ENCODE assay signal across 21 cellular contexts in genomic region chr14:100783630-100784321, GRCh38. TPM values are rescaled to one million over a fixed set of nuclear protein-coding genes. Genes with fewer than 3 reads are reported as not detected.
DNase-seq lines count a peak whose midpoint lies in the region; ATAC-seq and TF ChIP-seq lines count a peak whose summit lies in the region.
"Had no signal": no experiment of that assay in that cellular context is flagged by ENCODE, and none has a peak within 500 bp of the region (broad histone marks: within the 10 kb centered on the region; RNA-seq: fewer than 3 reads in every experiment).

No MANE protein-coding gene starts in this region.

- H3K36me3 ChIP-seq in endodermal cell (ENCODE audit: control insufficient read depth, insufficient read depth, low read length): no peaks in the 10 kb centered on the region
- H3K36me3 ChIP-seq in upper lobe of right lung: no peaks in the 10 kb centered on the region
- H3K36me3 ChIP-seq: brain microvascular endothelial cell had no signal

- no peak overlapping the region for H3K27ac Mint-ChIP-seq in endodermal cell
- H3K27ac Mint-ChIP-seq in activated CD8-positive, alpha-beta memory T cell treated with anti-CD3 and anti-CD28 coated beads, Interleukin-2, amount 10 ng/mL, durations not matched to agents 7 days and 5 days: no peak overlapping the region
- H3K27ac Mint-ChIP-seq: CD4-positive, alpha-beta T cell; natural killer cell; T-cell had no signal

- H3K9me3 Mint-ChIP-seq in endodermal cell: no peaks in the 10 kb centered on the region
- no peaks in the 10 kb centered on the region for H3K9me3 Mint-ChIP-seq in activated CD8-positive, alpha-beta memory T cell treated with anti-CD3 and anti-CD28 coated beads, Interleukin-2, amount 10 ng/mL, durations not matched to agents 7 days and 5 days (ENCODE audit: low read depth)
- H3K9me3 Mint-ChIP-seq: activated naive CD4-positive, alpha-beta T cell treated with anti-CD3 and anti-CD28 coated beads, Interleukin-2, amount 50 U/mL, for 72 hours; CD4-positive, alpha-beta T cell; natural killer cell; T-cell had no signal

- peaks cover 4% of the 10 kb centered on the region for H3K27me3 Mint-ChIP-seq in endodermal cell (ENCODE audit: insufficient read depth)
- H3K27me3 Mint-ChIP-seq in activated CD8-positive, alpha-beta memory T cell treated with anti-CD3 and anti-CD28 coated beads, Interleukin-2, amount 10 ng/mL, durations not matched to agents 7 days and 5 days: no peaks in the 10 kb centered on the region

- H3K27ac ChIP-seq in endodermal cell (ENCODE audit: low read depth, low read length) (peak overlapping the region; percentile 63), upper lobe of right lung (no peak overlapping the region)
- H3K27ac ChIP-seq: brain microvascular endothelial cell, KMS-11 had no signal

- H3K4me3 ChIP-seq in endodermal cell (ENCODE audit: low read length) (no peak overlapping the region), upper lobe of right lung (no peak overlapping the region)
- H3K4me3 ChIP-seq: GM12878 had no signal

- no peaks in the 10 kb centered on the region for H3K9me3 ChIP-seq in endodermal cell (ENCODE audit: control insufficient read depth, low read length)
- H3K9me3 ChIP-seq in upper lobe of right lung: no peaks in the 10 kb centered on the region

- ATAC-seq in Right ventricle myocardium inferior (no peak), upper lobe of right lung (no peak), HG03460 (IDR thresholded peaks at IDR 0.05; ENCODE audit: unreplicated experiment) (no peak), GM19467 (IDR thresholded peaks at IDR 0.05; ENCODE audit: unreplicated experiment) (no peak)
- ATAC-seq in activated CD8-positive, alpha-beta memory T cell treated with anti-CD3 and anti-CD28 coated beads, Interleukin-2, amount 10 ng/mL, durations not matched to agents 7 days and 5 days: no peak
- ATAC-seq: activated naive CD4-positive, alpha-beta T cell treated with anti-CD3 and anti-CD28 coated beads, Interleukin-2, amount 50 U/mL, for 72 hours; GM12878; natural killer cell; T-cell had no signal

- H3K4me3 Mint-ChIP-seq in endodermal cell: no peak overlapping the region
- H3K4me3 Mint-ChIP-seq in activated CD8-positive, alpha-beta memory T cell treated with anti-CD3 and anti-CD28 coated beads, Interleukin-2, amount 10 ng/mL, durations not matched to agents 7 days and 5 days: no peak overlapping the region
- H3K4me3 Mint-ChIP-seq: CD4-positive, alpha-beta T cell; natural killer cell; T-cell had no signal

- intact Hi-C loops in cardiac septum (cut with DNase I): no loop called here
- intact Hi-C loops in Right ventricle myocardium inferior (cut with DNase I): no loop called here
- intact Hi-C loops in upper lobe of right lung (cut with DNase I): no loop called here

- TF ChIP-seq CTCF in endodermal cell (conservative IDR thresholded peaks at IDR 0.05) (no peak), upper lobe of right lung (IDR thresholded peaks at IDR 0.05) (no peak)

- H3K9ac ChIP-seq in endodermal cell (ENCODE audit: extremely low read depth, low read length, poor library complexity, severe bottlenecking): no peak overlapping the region
- H3K9ac ChIP-seq: KMS-11 had no signal

- peak; percentile 75 for DNase-seq in cardiac septum (ENCODE audit: low spot score)
- no peak for DNase-seq in Right ventricle myocardium inferior (ENCODE audit: missing footprints)
- peak; percentile 92 for DNase-seq in NCI-H748 treated with DMSO at 0.1 percent for 48 hours (lab: John Stamatoyannopoulos, UW)
- no peak for DNase-seq in endodermal cell
- peak; percentile 55 for DNase-seq in upper lobe of right lung
- no peak for DNase-seq in activated CD8-positive, alpha-beta memory T cell treated with anti-CD3 and anti-CD28 coated beads, Interleukin-2, amount 10 ng/mL, durations not matched to agents 7 days and 5 days
- DNase-seq: activated CD4-positive, alpha-beta T cell treated with anti-CD3 and anti-CD28 coated beads for 1 hour; activated CD8-positive, alpha-beta memory T cell treated with anti-CD3 and anti-CD28 coated beads, Interleukin-2, amount 50 U/mL, for 4 hours; brain microvascular endothelial cell; natural killer cell; NCI-H2029 treated with DMSO at 0.1 percent for 48 hours; T-cell had no signal

- H3K4me1 Mint-ChIP-seq in endodermal cell: peaks cover 11% of the 10 kb centered on the region
- H3K4me1 Mint-ChIP-seq in activated CD8-positive, alpha-beta memory T cell treated with anti-CD3 and anti-CD28 coated beads, Interleukin-2, amount 10 ng/mL, durations not matched to agents 7 days and 5 days: no peaks in the 10 kb centered on the region
- H3K4me1 Mint-ChIP-seq: natural killer cell, T-cell had no signal

- WGBS in endodermal cell (ENCODE audit: insufficient coverage in 1 of 2, insufficient read length in 1 of 2), 2 experiments: 94 to 95% methylated on average over 27 of the region's 27 CpGs

- CTCF ChIA-PET in activated CD8-positive, alpha-beta memory T cell treated with anti-CD3 and anti-CD28 coated beads, Interleukin-2, amount 10 ng/mL, durations not matched to agents 7 days and 5 days (lab: Charles Lee): no interaction called here

- no peaks in the 10 kb centered on the region for H3K36me3 Mint-ChIP-seq in endodermal cell (ENCODE audit: low read depth)
- H3K36me3 Mint-ChIP-seq in activated CD8-positive, alpha-beta memory T cell treated with anti-CD3 and anti-CD28 coated beads, Interleukin-2, amount 10 ng/mL, durations not matched to agents 7 days and 5 days: no peaks in the 10 kb centered on the region
- H3K36me3 Mint-ChIP-seq: activated naive CD4-positive, alpha-beta T cell treated with anti-CD3 and anti-CD28 coated beads, Interleukin-2, amount 50 U/mL, for 72 hours; natural killer cell; T-cell had no signal

- H3K4me1 ChIP-seq in endodermal cell (ENCODE audit: control insufficient read depth, insufficient read depth, low read length) (no peaks in the 10 kb centered on the region), upper lobe of right lung (no peaks in the 10 kb centered on the region)

- no peaks in the 10 kb centered on the region for H3K27me3 ChIP-seq in endodermal cell (ENCODE audit: control insufficient read depth, insufficient read depth, low read length, poor library complexity, severe bottlenecking)
- no peaks in the 10 kb centered on the region for H3K27me3 ChIP-seq in upper lobe of right lung
- H3K27me3 ChIP-seq: brain microvascular endothelial cell had no signal

RNA-seq across cellular contexts. Expression of gene MEG3, which starts 42.1 kb away (rescaled TPM):
- total RNA-seq in cardiac septum (25.4 TPM), Right ventricle myocardium inferior (34.8 TPM), endodermal cell (10 to 100 TPM in 1 of 2 donors, 1 to 10 TPM in 1; 5.3 to 15.3 TPM), upper lobe of right lung (15.6 TPM)
- 5.6 TPM for polyA plus RNA-seq in endodermal cell (2013, experiment 1 of 2)
- polyA plus RNA-seq in endodermal cell (2013, experiment 2 of 2): 2.9 TPM
- total RNA-seq in activated CD8-positive, alpha-beta memory T cell treated with anti-CD3 and anti-CD28 coated beads, Interleukin-2, amount 10 ng/mL, durations not matched to agents 7 days and 5 days: not detected
- total RNA-seq: activated naive CD4-positive, alpha-beta T cell treated with anti-CD3 and anti-CD28 coated beads, Interleukin-2, amount 50 U/mL, for 72 hours; CD4-positive, alpha-beta T cell; OCI-LY7 had no signal

RNA-seq across cellular contexts. Expression of gene DLK1, which starts 57.1 kb away (rescaled TPM):
- total RNA-seq in cardiac septum (1.2 TPM), Right ventricle myocardium inferior (52.3 TPM), endodermal cell (100 to 1,000 TPM in 1 of 2 donors, 10 to 100 TPM in 1; 78.3 to 117 TPM), upper lobe of right lung (not detected)
- 99.8 TPM for polyA plus RNA-seq in endodermal cell (2013, experiment 1 of 2)
- 92.1 TPM for polyA plus RNA-seq in endodermal cell (2013, experiment 2 of 2)
- total RNA-seq in activated CD8-positive, alpha-beta memory T cell treated with anti-CD3 and anti-CD28 coated beads, Interleukin-2, amount 10 ng/mL, durations not matched to agents 7 days and 5 days: not detected
- total RNA-seq: A673; activated naive CD4-positive, alpha-beta T cell treated with anti-CD3 and anti-CD28 coated beads, Interleukin-2, amount 50 U/mL, for 72 hours; CD4-positive, alpha-beta T cell; lower leg skin; natural killer cell; OCI-LY7 had no signal
- polyA plus RNA-seq: GM12878 had no signal

Comparison
In these comparisons a context has a peak if more than half of its experiments do, and no peak if none do; other contexts are left out.
1. DNase-seq: peak in cardiac septum (single experiment), NCI-H748 treated with DMSO at 0.1 percent for 48 hours (single experiment) and upper lobe of right lung (single experiment); none in Right ventricle myocardium inferior (single experiment), endodermal cell (single experiment) and activated CD8-positive, alpha-beta memory T cell treated with anti-CD3 and anti-CD28 coated beads, Interleukin-2, amount 10 ng/mL, durations not matched to agents 7 days and 5 days (single experiment).
2. RNA of gene DLK1, which starts 57.1 kb away (total RNA-seq): 78.3 to 117 TPM in endodermal cell and 52.3 TPM in Right ventricle myocardium inferior (single experiment); 1.2 TPM in cardiac septum (single experiment), not detected in upper lobe of right lung (single experiment) and not detected in activated CD8-positive, alpha-beta memory T cell treated with anti-CD3 and anti-CD28 coated beads, Interleukin-2, amount 10 ng/mL, durations not matched to agents 7 days and 5 days; every median in the first group is over 10 times any median in the second.
3. RNA of gene MEG3, which starts 42.1 kb away (total RNA-seq): 34.8 TPM in Right ventricle myocardium inferior (single experiment), 25.4 TPM in cardiac septum (single experiment), 15.6 TPM in upper lobe of right lung (single experiment) and 5.3 to 15.3 TPM in endodermal cell; not detected in activated CD8-positive, alpha-beta memory T cell treated with anti-CD3 and anti-CD28 coated beads, Interleukin-2, amount 10 ng/mL, durations not matched to agents 7 days and 5 days; every median in the first group is over 4 times any median in the second.